In the genomic region with DNA sequence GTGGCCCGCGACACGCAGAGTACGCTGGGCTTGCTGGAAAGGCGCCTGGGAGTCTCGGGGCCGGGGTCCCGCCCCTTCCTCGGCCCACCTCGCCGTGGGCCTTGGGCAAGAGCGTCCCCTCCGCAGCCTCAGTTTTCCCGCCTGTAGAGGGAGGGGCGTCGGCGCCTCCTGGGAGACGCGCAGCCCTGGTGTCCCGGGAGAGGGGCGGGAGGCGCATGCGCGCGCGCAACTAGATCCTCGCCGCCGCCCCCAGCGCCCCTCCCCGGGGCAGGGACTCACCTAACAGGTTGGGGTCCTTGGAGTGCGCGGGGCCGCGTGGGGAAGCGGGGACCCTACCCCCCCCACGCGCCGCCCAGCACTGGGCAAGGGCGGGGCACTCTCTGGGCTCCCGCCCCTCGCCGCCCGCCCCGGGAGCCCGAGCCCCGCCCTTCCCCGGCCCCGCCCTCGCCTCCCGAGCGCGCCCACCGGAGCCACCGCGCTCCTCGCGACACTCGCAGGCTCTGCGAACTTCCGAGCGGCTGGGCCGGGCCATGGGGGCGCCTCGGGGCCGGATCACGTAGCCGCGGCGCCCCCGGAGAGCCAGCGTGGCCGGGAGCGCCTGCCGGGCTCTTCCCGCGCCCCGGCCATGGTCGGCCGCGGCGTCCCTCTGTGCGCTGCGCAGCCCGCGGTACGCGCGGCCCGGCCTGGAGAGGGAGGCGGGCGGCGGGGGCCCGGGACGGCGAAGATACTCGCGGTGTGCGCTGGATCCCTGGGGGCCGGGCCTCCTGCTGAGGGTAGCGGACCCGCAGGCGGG, we compare ENCODE assay signal across 9 cellular contexts. TPM values are rescaled to one million over a fixed set of nuclear protein-coding genes. Genes with fewer than 3 reads are reported as not detected.
DNase-seq lines count a peak whose midpoint lies in the region; FAIRE-seq and TF ChIP-seq lines count a peak whose summit lies in the region.
"Had no signal": no experiment of that assay in that cellular context is flagged by ENCODE, and none has a peak within 500 bp of the region (broad histone marks: within the 10 kb centered on the region; RNA-seq: fewer than 3 reads in every experiment).

A gene (plus strand): TSS at position 490 of the 793 bp plus-strand sequence. CDS start 136 bp downstream, at position 626.

- H2AFZ ChIP-seq in GM23248, result no peak within 1 kb of the TSS

- no peaks in the 10 kb centered on the region for H3K4me1 Mint-ChIP-seq in HFFc6 (ENCODE audit: low read depth)

- in situ Hi-C loops in GM23248 (cut with MboI), result loop anchor here (10.0 kb wide), 2 partner anchors 427 to 507 kb away; no protein-coding TSS in a partner anchor

- no peaks in the 10 kb centered on the region for H3F3A ChIP-seq in GM23248 (ENCODE audit: insufficient read depth)

- H3K4me1 ChIP-seq in GM23248 (ENCODE audit: insufficient read depth) (no peaks in the 10 kb centered on the region), thymus (ENCODE audit: control insufficient read depth, insufficient read depth, low read length) (no peaks in the 10 kb centered on the region)

- no peak within 1 kb of the TSS for H3K27ac Mint-ChIP-seq in HFFc6

- peaks cover 23% of the 10 kb centered on the region for H3K27me3 Mint-ChIP-seq in HFFc6 (ENCODE audit: insufficient read depth)

- H3K4me3 Mint-ChIP-seq in HFFc6, result no peak within 1 kb of the TSS

- no peaks in the 10 kb centered on the region for H3K79me2 ChIP-seq in GM23248 (ENCODE audit: insufficient read depth)

- no peak for FAIRE-seq in bronchial epithelial cell (lab: Jason Lieb, UNC)

- no peak for TF ChIP-seq CTCF in bronchial epithelial cell (IDR thresholded peaks at IDR 0.05; ENCODE audit: insufficient read depth, low read length, severe bottlenecking)
- TF ChIP-seq CTCF in HFFc6 (IDR thresholded peaks at IDR 0.05), result no peak

- H3K9me2 ChIP-seq in GM23248 (ENCODE audit: insufficient read depth), result no peaks in the 10 kb centered on the region

- no peaks in the 10 kb centered on the region for H4K20me1 ChIP-seq in GM23248 (ENCODE audit: insufficient read depth)

- H3K27ac ChIP-seq in GM23248, result no peak within 1 kb of the TSS
- no peak within 1 kb of the TSS for H3K27ac ChIP-seq in thymus (ENCODE audit: low read depth)

- H3K4me2 ChIP-seq in GM23248 (ENCODE audit: unreplicated experiment), result peak within 1 kb of the TSS; percentile 9

- H3K27me3 ChIP-seq in GM23248 (replicated peaks; ENCODE audit: insufficient read depth), result peaks cover 10% of the 10 kb centered on the region; the same call in 1 of the 2 replicates
- H3K27me3 ChIP-seq in bronchial epithelial cell (ENCODE audit: control insufficient read depth, insufficient read depth, low read length), result peaks cover 33% of the 10 kb centered on the region
- peaks cover 72% of the 10 kb centered on the region for H3K27me3 ChIP-seq in thymus (ENCODE audit: control insufficient read depth, insufficient read depth)

- DNase-seq in GM23248 (no peak), NCI-H526 treated with DMSO at 0.1 percent for 48 hours (lab: John Stamatoyannopoulos, UW) (peak; percentile 58), bronchial epithelial cell (ENCODE audit: low read depth) (no peak), lung microvascular endothelial cell (ENCODE audit: low read depth in 2 of 2) (peak in 1 of 2 donors; percentile 61), amygdala (lab: John Stamatoyannopoulos, UW) (no peak), HFFc6 (no peak)
- no peak for DNase-seq in central memory CD4-positive, alpha-beta T cell

- H3K36me3 Mint-ChIP-seq in HFFc6 (ENCODE audit: low read depth), result no peaks in the 10 kb centered on the region

- no peak within 1 kb of the TSS for H3K9ac ChIP-seq in GM23248

- no peaks in the 10 kb centered on the region for H3K36me3 ChIP-seq in GM23248 (ENCODE audit: low read depth)
- no peaks in the 10 kb centered on the region for H3K36me3 ChIP-seq in bronchial epithelial cell (ENCODE audit: control insufficient read depth, insufficient read depth, low read length)
- H3K36me3 ChIP-seq in thymus (ENCODE audit: control insufficient read depth, insufficient read depth), result no peaks in the 10 kb centered on the region

- H3K4me3 ChIP-seq in GM23248 (peak within 1 kb of the TSS; percentile 25; the same call in 1 of the 2 replicates), bronchial epithelial cell (ENCODE audit: low read depth, low read length) (peak within 1 kb of the TSS; percentile 26), thymus (ENCODE audit: low read length) (peak within 1 kb of the TSS; percentile 43)

- H3K9me3 ChIP-seq in GM23248 (ENCODE audit: low read depth) (no peaks in the 10 kb centered on the region), thymus (ENCODE audit: control insufficient read depth) (peaks cover 1% of the 10 kb centered on the region)

- H3K9me3 Mint-ChIP-seq in HFFc6, result no peaks in the 10 kb centered on the region

- 2% methylated on average over 68 to 69 of the region's 103 CpGs for WGBS in GM23248 (ENCODE audit: low coverage in 1 of 2, low lambda C conversion rate in 2 of 2, missing lambda C conversion rate in 2 of 2), 2 experiments
- 2% methylated on average over 103 of the region's 103 CpGs for WGBS in thymus

RNA-seq across cellular contexts. Expression of the gene that starts here (rescaled TPM):
- total RNA-seq in GM23248 (2014; rRNA removed; shearing (Covaris generic)), result not detected in 2 replicates
- polyA plus RNA-seq in GM23248 (2016; fragmentation: Nextera tagmentation; extraction: Ambion mirVana), result not detected in 2 replicates
- 0.26 and 1.0 TPM in 2 replicates for total RNA-seq in bronchial epithelial cell
- 6.1 and 24.0 TPM in 2 replicates for total RNA-seq in lung microvascular endothelial cell
- polyA plus RNA-seq in thymus, result 1.7 TPM
- under 1 TPM in 2 of 6 experiments, not detected in 4; 0.07 to 0.09 TPM for total RNA-seq in HFFc6 (2021; fragmentation: NEBNext Ultra II Directional; extraction: Animal tissue kit (Norgen Biotek cat#: 25700))
- total RNA-seq: myocyte had no signal
